Comparison of ENCODE assay signal across 1 cellular context in the genomic region with DNA sequence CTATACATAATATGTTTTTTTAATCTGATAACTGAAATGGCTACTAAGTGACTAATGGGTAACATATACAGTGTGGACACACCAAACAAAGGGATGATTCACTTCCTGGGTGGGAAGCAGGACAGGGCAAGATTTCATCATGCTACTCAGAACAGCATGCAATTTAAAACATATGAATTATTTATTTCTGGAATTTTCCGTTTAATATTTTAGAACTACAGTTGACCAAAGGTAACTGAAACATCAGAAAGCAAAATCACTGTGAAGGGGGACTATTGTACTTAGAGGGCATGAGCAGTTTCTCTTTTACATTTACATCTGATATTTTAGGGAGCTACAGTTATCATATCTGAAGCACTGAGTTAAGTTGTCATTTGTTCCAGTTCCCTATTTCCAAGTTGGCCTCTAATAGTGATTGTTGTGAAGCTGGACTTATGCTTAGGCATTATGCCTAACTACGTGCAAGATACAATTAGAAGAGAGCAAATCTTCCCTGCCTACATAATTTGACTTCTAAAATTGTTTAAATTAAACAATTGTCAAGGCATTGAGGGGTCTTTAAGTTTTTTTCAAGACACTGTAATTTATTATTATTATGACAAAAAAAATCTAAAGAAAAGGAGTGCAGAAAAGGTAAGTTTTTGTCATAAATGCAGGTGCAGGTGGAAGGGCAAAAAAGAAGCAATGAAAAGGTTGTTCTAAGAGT.
TF ChIP-seq lines count a peak whose summit lies in the region.

No MANE protein-coding gene starts in this region.

TF ChIP-seq in K562, 482 proteins besides CTCF, POLR2A, EP300 and RAD21 (continued from another document and continues in another):
- TF ChIP-seq, protein P1, sequence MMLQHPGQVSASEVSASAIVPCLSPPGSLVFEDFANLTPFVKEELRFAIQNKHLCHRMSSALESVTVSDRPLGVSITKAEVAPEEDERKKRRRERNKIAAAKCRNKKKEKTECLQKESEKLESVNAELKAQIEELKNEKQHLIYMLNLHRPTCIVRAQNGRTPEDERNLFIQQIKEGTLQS (IDR thresholded peaks at IDR 0.05): peak; percentile 95
- TF ChIP-seq, protein P1 (CRISPR knock-in tag; conservative IDR thresholded peaks at IDR 0.05): no peak
- TF ChIP-seq, protein P2, sequence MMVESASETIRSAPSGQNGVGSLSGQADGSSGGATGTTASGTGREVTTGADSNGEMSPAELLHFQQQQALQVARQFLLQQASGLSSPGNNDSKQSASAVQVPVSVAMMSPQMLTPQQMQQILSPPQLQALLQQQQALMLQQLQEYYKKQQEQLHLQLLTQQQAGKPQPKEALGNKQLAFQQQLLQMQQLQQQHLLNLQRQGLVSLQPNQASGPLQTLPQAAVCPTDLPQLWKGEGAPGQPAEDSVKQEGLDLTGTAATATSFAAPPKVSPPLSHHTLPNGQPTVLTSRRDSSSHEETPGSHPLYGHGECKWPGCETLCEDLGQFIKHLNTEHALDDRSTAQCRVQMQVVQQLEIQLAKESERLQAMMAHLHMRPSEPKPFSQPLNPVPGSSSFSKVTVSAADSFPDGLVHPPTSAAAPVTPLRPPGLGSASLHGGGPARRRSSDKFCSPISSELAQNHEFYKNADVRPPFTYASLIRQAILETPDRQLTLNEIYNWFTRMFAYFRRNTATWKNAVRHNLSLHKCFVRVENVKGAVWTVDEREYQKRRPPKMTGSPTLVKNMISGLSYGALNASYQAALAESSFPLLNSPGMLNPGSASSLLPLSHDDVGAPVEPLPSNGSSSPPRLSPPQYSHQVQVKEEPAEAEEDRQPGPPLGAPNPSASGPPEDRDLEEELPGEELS (CRISPR knock-in tag; IDR thresholded peaks at IDR 0.05; ENCODE audit: borderline replicate concordance): no peak
- TF ChIP-seq, protein P3, sequence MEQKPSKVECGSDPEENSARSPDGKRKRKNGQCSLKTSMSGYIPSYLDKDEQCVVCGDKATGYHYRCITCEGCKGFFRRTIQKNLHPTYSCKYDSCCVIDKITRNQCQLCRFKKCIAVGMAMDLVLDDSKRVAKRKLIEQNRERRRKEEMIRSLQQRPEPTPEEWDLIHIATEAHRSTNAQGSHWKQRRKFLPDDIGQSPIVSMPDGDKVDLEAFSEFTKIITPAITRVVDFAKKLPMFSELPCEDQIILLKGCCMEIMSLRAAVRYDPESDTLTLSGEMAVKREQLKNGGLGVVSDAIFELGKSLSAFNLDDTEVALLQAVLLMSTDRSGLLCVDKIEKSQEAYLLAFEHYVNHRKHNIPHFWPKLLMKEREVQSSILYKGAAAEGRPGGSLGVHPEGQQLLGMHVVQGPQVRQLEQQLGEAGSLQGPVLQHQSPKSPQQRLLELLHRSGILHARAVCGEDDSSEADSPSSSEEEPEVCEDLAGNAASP (IDR thresholded peaks at IDR 0.05): no peak
- TF ChIP-seq PTRF (tag; IDR thresholded peaks at IDR 0.05) (no peak), FOXK2 (conservative IDR thresholded peaks at IDR 0.05 in 1 of 2, IDR thresholded peaks at IDR 0.05 in 1 of 2; ENCODE audit: low read depth in 2 of 2) (no peak), TGIF2 (CRISPR knock-in tag; IDR thresholded peaks at IDR 0.05) (no peak), BRD9 (IDR thresholded peaks at IDR 0.05; ENCODE audit: low read depth, partially characterized antibody) (no peak), MCM3 (IDR thresholded peaks at IDR 0.05) (no peak), CREB1 (IDR thresholded peaks at IDR 0.05) (no peak), CREB1 (CRISPR knock-in tag; IDR thresholded peaks at IDR 0.05) (no peak), SMARCA4 (IDR thresholded peaks at IDR 0.05) (peak; percentile 84), DPF2 (IDR thresholded peaks at IDR 0.05) (peak; percentile 80), NFE2 (IDR thresholded peaks at IDR 0.05; ENCODE audit: low read depth) (no peak), SMARCB1 (IDR thresholded peaks at IDR 0.05; ENCODE audit: insufficient read length, low read depth) (no peak), ETV5 (CRISPR knock-in tag; IDR thresholded peaks at IDR 0.05; ENCODE audit: low read depth) (peak; percentile 60; the same call in 1 of the 2 replicates), TAF9B (IDR thresholded peaks at IDR 0.05; ENCODE audit: partially characterized antibody) (no peak), E2F1 (CRISPR knock-in tag; IDR thresholded peaks at IDR 0.05) (no peak), EWSR1 (IDR thresholded peaks at IDR 0.05; ENCODE audit: borderline replicate concordance, low read depth, partially characterized antibody) (no peak), CHCHD3 (CRISPR knock-in tag; IDR thresholded peaks at IDR 0.05) (no peak), NR1H2 (CRISPR knock-in tag; IDR thresholded peaks at IDR 0.05) (no peak), HEY1 (CRISPR knock-in tag; IDR thresholded peaks at IDR 0.05; ENCODE audit: borderline replicate concordance) (no peak), ZNF830 (CRISPR knock-in tag; IDR thresholded peaks at IDR 0.05) (no peak), E4F1 (CRISPR knock-in tag; IDR thresholded peaks at IDR 0.05; ENCODE audit: borderline replicate concordance) (no peak), RBM15 (IDR thresholded peaks at IDR 0.05; ENCODE audit: insufficient read depth, low read length) (no peak), MBD1 (CRISPR knock-in tag; IDR thresholded peaks at IDR 0.05) (no peak)
- TF ChIP-seq, protein P4, sequence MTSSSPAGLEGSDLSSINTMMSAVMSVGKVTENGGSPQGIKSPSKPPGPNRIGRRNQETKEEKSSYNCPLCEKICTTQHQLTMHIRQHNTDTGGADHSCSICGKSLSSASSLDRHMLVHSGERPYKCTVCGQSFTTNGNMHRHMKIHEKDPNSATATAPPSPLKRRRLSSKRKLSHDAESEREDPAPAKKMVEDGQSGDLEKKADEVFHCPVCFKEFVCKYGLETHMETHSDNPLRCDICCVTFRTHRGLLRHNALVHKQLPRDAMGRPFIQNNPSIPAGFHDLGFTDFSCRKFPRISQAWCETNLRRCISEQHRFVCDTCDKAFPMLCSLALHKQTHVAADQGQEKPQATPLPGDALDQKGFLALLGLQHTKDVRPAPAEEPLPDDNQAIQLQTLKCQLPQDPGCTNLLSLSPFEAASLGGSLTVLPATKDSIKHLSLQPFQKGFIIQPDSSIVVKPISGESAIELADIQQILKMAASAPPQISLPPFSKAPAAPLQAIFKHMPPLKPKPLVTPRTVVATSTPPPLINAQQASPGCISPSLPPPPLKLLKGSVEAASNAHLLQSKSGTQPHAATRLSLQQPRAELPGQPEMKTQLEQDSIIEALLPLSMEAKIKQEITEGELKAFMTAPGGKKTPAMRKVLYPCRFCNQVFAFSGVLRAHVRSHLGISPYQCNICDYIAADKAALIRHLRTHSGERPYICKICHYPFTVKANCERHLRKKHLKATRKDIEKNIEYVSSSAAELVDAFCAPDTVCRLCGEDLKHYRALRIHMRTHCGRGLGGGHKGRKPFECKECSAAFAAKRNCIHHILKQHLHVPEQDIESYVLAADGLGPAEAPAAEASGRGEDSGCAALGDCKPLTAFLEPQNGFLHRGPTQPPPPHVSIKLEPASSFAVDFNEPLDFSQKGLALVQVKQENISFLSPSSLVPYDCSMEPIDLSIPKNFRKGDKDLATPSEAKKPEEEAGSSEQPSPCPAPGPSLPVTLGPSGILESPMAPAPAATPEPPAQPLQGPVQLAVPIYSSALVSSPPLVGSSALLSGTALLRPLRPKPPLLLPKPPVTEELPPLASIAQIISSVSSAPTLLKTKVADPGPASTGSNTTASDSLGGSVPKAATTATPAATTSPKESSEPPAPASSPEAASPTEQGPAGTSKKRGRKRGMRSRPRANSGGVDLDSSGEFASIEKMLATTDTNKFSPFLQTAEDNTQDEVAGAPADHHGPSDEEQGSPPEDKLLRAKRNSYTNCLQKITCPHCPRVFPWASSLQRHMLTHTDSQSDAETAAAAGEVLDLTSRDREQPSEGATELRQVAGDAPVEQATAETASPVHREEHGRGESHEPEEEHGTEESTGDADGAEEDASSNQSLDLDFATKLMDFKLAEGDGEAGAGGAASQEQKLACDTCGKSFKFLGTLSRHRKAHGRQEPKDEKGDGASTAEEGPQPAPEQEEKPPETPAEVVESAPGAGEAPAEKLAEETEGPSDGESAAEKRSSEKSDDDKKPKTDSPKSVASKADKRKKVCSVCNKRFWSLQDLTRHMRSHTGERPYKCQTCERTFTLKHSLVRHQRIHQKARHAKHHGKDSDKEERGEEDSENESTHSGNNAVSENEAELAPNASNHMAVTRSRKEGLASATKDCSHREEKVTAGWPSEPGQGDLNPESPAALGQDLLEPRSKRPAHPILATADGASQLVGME (CRISPR knock-in tag; IDR thresholded peaks at IDR 0.05): no peak
- TF ChIP-seq, protein P5, sequence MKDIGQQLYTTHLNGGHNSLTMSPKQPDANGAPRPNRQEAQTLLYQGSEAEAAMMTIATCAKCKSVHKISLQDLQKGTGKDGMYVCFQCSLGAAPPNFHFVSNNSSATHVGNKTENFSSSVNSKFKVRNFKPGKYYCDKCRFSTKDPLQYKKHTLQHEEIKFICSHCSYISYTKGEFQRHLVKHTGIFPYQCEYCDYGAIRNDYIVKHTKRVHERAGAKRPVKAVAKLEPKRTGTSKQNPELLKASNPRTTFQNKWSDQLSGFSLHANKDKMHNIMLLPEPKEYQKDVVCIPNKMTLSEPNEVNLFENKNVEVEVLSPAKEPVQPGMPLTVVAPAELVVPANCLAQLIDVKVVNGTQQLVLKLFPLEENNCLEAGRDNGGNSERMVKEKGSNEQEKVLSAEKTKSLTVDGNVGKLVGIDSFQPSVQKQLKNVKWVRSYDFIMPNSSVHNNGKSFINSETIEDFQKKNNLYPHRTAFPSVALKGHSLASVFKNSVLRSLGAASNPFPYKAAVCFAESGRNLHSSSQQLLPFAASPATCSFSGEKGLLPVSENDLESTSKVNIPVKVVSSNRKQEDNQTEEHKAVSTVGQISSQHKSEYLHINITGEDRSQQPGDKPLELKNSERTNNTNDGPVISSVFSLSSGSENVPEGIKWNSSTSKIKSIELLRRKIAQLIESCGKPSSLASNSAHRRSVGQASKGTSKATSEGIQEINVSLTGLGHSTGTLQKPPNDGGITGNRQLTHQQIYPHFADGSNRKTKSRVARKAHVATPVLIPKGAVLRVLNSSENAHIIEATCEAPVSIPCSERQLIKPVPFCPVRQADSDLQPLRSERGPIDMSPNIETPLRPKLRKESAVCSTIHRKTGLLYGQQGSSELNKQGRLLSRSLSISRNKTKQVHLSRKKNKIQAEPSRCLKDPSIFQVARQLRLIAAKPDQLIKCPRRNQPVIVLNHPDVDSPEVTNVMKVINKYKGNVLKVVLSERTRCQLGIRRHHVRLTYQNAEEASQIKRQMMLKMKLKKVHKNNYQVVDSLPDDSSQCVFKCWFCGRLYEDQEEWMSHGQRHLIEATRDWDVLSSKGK (CRISPR knock-in tag; IDR thresholded peaks at IDR 0.05): no peak
- TF ChIP-seq, protein P6, sequence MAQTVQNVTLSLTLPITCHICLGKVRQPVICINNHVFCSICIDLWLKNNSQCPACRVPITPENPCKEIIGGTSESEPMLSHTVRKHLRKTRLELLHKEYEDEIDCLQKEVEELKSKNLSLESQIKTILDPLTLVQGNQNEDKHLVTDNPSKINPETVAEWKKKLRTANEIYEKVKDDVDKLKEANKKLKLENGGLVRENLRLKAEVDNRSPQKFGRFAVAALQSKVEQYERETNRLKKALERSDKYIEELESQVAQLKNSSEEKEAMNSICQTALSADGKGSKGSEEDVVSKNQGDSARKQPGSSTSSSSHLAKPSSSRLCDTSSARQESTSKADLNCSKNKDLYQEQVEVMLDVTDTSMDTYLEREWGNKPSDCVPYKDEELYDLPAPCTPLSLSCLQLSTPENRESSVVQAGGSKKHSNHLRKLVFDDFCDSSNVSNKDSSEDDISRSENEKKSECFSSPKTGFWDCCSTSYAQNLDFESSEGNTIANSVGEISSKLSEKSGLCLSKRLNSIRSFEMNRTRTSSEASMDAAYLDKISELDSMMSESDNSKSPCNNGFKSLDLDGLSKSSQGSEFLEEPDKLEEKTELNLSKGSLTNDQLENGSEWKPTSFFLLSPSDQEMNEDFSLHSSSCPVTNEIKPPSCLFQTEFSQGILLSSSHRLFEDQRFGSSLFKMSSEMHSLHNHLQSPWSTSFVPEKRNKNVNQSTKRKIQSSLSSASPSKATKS (CRISPR knock-in tag; IDR thresholded peaks at IDR 0.05): no peak
- TF ChIP-seq, protein P7, sequence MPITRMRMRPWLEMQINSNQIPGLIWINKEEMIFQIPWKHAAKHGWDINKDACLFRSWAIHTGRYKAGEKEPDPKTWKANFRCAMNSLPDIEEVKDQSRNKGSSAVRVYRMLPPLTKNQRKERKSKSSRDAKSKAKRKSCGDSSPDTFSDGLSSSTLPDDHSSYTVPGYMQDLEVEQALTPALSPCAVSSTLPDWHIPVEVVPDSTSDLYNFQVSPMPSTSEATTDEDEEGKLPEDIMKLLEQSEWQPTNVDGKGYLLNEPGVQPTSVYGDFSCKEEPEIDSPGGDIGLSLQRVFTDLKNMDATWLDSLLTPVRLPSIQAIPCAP (CRISPR knock-in tag; IDR thresholded peaks at IDR 0.05; ENCODE audit: borderline replicate concordance): no peak
